In genomic region chr1:114169509-114169908, GRCh38 we compare ENCODE assay signal across 24 cellular contexts. TPM values are rescaled to one million over a fixed set of nuclear protein-coding genes. Genes with fewer than 3 reads are reported as not detected.
"Had no signal": no experiment of that assay in that cellular context is flagged by ENCODE, and none has a peak within 500 bp of the region (broad histone marks: within the 10 kb centered on the region; RNA-seq: fewer than 3 reads in every experiment).

No MANE protein-coding gene starts in this region.

- H3K36me3 Mint-ChIP-seq: stimulated activated effector memory CD8-positive, alpha-beta T cell treated with anti-CD3 and anti-CD28 coated beads, Interleukin-12 subunit alpha, Interleukin-12 subunit beta, amount 100 ng/mL, for 72 hours; stimulated activated memory B cell treated with anti-CD40 and anti-IgM and Interleukin-4, amounts not matched to agents 10 μg/mL and 1 μg/mL and 100 μg/mL, for 72 hours; stimulated activated naive B cell treated with anti-CD40 and anti-IgM and Interleukin-4, amounts not matched to agents 10 μg/mL and 1 μg/mL and 100 μg/mL, for 72 hours; type B pancreatic cell had no signal

- ATAC-seq: stimulated activated effector memory CD8-positive, alpha-beta T cell treated with anti-CD3 and anti-CD28 coated beads, Interleukin-12 subunit alpha, Interleukin-12 subunit beta, amount 100 ng/mL, for 72 hours; stimulated activated memory B cell treated with anti-CD40 and anti-IgM and Interleukin-4, amounts not matched to agents 10 μg/mL and 1 μg/mL and 100 μg/mL, for 72 hours; stimulated activated naive B cell treated with anti-CD40 and anti-IgM and Interleukin-4, amounts not matched to agents 10 μg/mL and 1 μg/mL and 100 μg/mL, for 72 hours; upper lobe of right lung had no signal

- DNase-seq: stimulated activated CD4-positive, alpha-beta T cell treated with anti-CD3 and anti-CD28 coated beads, Interleukin-2, amount 100 ng/mL, for 24 hours; stimulated activated CD4-positive, alpha-beta T cell treated with anti-CD3 and anti-CD28 coated beads, Interleukin-2, amount 100 ng/mL, for 48 hours; stimulated activated CD4-positive, alpha-beta T cell treated with anti-CD3 and anti-CD28 coated beads, Interleukin-4, amount 100 ng/mL, for 1 hour; stimulated activated CD4-positive, alpha-beta T cell treated with anti-CD3 and anti-CD28 coated beads, Interleukin-4, amount 100 ng/mL, for 24 hours; stimulated activated CD4-positive, alpha-beta T cell treated with anti-CD3 and anti-CD28 coated beads, Interleukin-4, amount 100 ng/mL, for 4 hours; stimulated activated CD8-positive, alpha-beta memory T cell treated with anti-CD3 and anti-CD28 coated beads, Interleukin-4, amount 100 ng/mL, for 48 hours; stimulated activated naive B cell treated with anti-CD40 and anti-IgM and Interleukin-4, amounts not matched to agents 10 μg/mL and 1 μg/mL and 100 μg/mL, for 72 hours; stimulated activated naive CD4-positive, alpha-beta T cell; stimulated activated naive CD4-positive, alpha-beta T cell treated with Interleukin-2 at 50 U/mL for 16 hours; stomach; substantia nigra; testis; thyroid gland; tibial artery; transverse colon; trophoblast cell; upper lobe of left lung; upper lobe of right lung; uterus had no signal

- H3K27ac Mint-ChIP-seq: stimulated activated effector memory CD8-positive, alpha-beta T cell treated with anti-CD3 and anti-CD28 coated beads, Interleukin-12 subunit alpha, Interleukin-12 subunit beta, amount 100 ng/mL, for 72 hours; stimulated activated memory B cell treated with anti-CD40 and anti-IgM and Interleukin-4, amounts not matched to agents 10 μg/mL and 1 μg/mL and 100 μg/mL, for 72 hours; stimulated activated naive B cell treated with anti-CD40 and anti-IgM and Interleukin-4, amounts not matched to agents 10 μg/mL and 1 μg/mL and 100 μg/mL, for 72 hours; stimulated activated naive CD8-positive, alpha-beta T cell treated with anti-CD3 and anti-CD28 coated beads, Interleukin-15, Interleukin-2, amounts not matched to agents 100 ng/mL and 50 ng/mL, for 24 hours; type B pancreatic cell had no signal

- H3K4me1 Mint-ChIP-seq: stimulated activated effector memory CD8-positive, alpha-beta T cell treated with anti-CD3 and anti-CD28 coated beads, Interleukin-12 subunit alpha, Interleukin-12 subunit beta, amount 100 ng/mL, for 72 hours; stimulated activated memory B cell treated with anti-CD40 and anti-IgM and Interleukin-4, amounts not matched to agents 10 μg/mL and 1 μg/mL and 100 μg/mL, for 72 hours; stimulated activated naive B cell treated with anti-CD40 and anti-IgM and Interleukin-4, amounts not matched to agents 10 μg/mL and 1 μg/mL and 100 μg/mL, for 72 hours had no signal

- H3K9me3 Mint-ChIP-seq: stimulated activated effector memory CD8-positive, alpha-beta T cell treated with anti-CD3 and anti-CD28 coated beads, Interleukin-12 subunit alpha, Interleukin-12 subunit beta, amount 100 ng/mL, for 72 hours; stimulated activated memory B cell treated with anti-CD40 and anti-IgM and Interleukin-4, amounts not matched to agents 10 μg/mL and 1 μg/mL and 100 μg/mL, for 72 hours; stimulated activated naive B cell treated with anti-CD40 and anti-IgM and Interleukin-4, amounts not matched to agents 10 μg/mL and 1 μg/mL and 100 μg/mL, for 72 hours; stimulated activated naive CD8-positive, alpha-beta T cell treated with anti-CD3 and anti-CD28 coated beads, Interleukin-15, Interleukin-2, amounts not matched to agents 100 ng/mL and 50 ng/mL, for 24 hours; type B pancreatic cell had no signal

- H3K27me3 Mint-ChIP-seq: stimulated activated naive B cell treated with anti-CD40 and anti-IgM and Interleukin-4, amounts not matched to agents 10 μg/mL and 1 μg/mL and 100 μg/mL, for 72 hours; stimulated activated naive CD8-positive, alpha-beta T cell treated with anti-CD3 and anti-CD28 coated beads, Interleukin-15, Interleukin-2, amounts not matched to agents 100 ng/mL and 50 ng/mL, for 24 hours had no signal

- H3K4me3 Mint-ChIP-seq: stimulated activated effector memory CD8-positive, alpha-beta T cell treated with anti-CD3 and anti-CD28 coated beads, Interleukin-12 subunit alpha, Interleukin-12 subunit beta, amount 100 ng/mL, for 72 hours; stimulated activated memory B cell treated with anti-CD40 and anti-IgM and Interleukin-4, amounts not matched to agents 10 μg/mL and 1 μg/mL and 100 μg/mL, for 72 hours; stimulated activated naive B cell treated with anti-CD40 and anti-IgM and Interleukin-4, amounts not matched to agents 10 μg/mL and 1 μg/mL and 100 μg/mL, for 72 hours; stimulated activated naive CD8-positive, alpha-beta T cell treated with anti-CD3 and anti-CD28 coated beads, Interleukin-15, Interleukin-2, amounts not matched to agents 100 ng/mL and 50 ng/mL, for 24 hours; type B pancreatic cell had no signal

RNA-seq across cellular contexts. Expression of gene SYT6, which starts 15.8 kb away (rescaled TPM):
- total RNA-seq: upper lobe of right lung, vagina had no signal
